30 cellular contexts compared by ENCODE assay signal in the genomic region with DNA sequence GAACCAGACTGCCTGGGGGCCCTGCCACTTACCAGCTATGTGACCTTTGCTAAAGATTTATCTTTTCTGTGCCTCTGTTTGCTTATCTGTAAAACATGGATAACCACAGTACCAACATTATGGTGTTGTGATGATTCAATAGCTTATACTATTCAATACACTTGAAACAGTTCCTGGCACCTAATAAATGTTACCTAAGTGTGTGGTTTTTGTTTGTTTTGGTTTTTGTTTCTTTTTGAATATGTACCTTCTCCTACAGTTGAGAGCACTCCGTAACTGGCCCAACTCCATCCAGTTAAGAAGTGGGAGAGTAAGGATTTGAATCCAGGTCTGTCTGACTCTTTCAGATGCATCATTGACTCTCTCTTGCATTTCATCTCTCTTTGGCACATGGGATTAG.
"Had no signal": no experiment of that assay in that cellular context is flagged by ENCODE, and none has a peak within 500 bp of the region (broad histone marks: within the 10 kb centered on the region; RNA-seq: fewer than 3 reads in every experiment).

No MANE protein-coding gene starts in this region.

- H3K9me3 ChIP-seq: esophagus muscularis mucosa, gastrocnemius medialis, heart left ventricle had no signal

- ATAC-seq: activated naive CD4-positive, alpha-beta T cell treated with anti-CD3 and anti-CD28 coated beads, Interleukin-2, amount 50 U/mL, for 72 hours; activated T-cell treated with anti-CD3 and anti-CD28 coated beads, Interleukin-2, amount 50 U/mL, for 72 hours; effector memory CD8-positive, alpha-beta T cell; foreskin keratinocyte; gastrocnemius medialis; heart left ventricle; WTC11 had no signal

- H3K36me3 ChIP-seq: brain microvascular endothelial cell, esophagus muscularis mucosa, gastrocnemius medialis, heart left ventricle had no signal

- H3K4me3 ChIP-seq: esophagus muscularis mucosa, gastrocnemius medialis, heart left ventricle had no signal

- H3K27ac ChIP-seq: brain microvascular endothelial cell, esophagus muscularis mucosa, foreskin keratinocyte, gastrocnemius medialis, VCaP had no signal

- H3K27me3 ChIP-seq: brain microvascular endothelial cell, esophagus muscularis mucosa, foreskin keratinocyte, gastrocnemius medialis, heart left ventricle had no signal

- DNase-seq: activated CD4-positive, alpha-beta memory T cell treated with anti-CD3 and anti-CD28 coated beads, Interleukin-2, amount 10 ng/mL, durations not matched to agents 7 days and 5 days; activated CD4-positive, alpha-beta T cell treated with anti-CD3 and anti-CD28 coated beads for 1 hour; activated CD4-positive, alpha-beta T cell treated with anti-CD3 and anti-CD28 coated beads for 4 hours; activated CD4-positive, alpha-beta T cell treated with anti-CD3 and anti-CD28 coated beads, Interleukin-2, amount 10 ng/mL, durations not matched to agents 7 days and 5 days; activated CD4-positive, alpha-beta T cell treated with anti-CD3 and anti-CD28 coated beads, Interleukin-2, amount 50 U/mL, for 4 hours; activated CD8-positive, alpha-beta memory T cell treated with anti-CD3 and anti-CD28 coated beads, Interleukin-2, amount 50 U/mL, for 48 hours; activated gamma-delta T cell; activated naive CD4-positive, alpha-beta T cell; activated naive CD4-positive, alpha-beta T cell treated with anti-CD3 and anti-CD28 coated beads, Interleukin-2, amount 10 ng/mL, durations not matched to agents 7 days and 5 days; activated naive CD8-positive, alpha-beta T cell treated with anti-CD3 and anti-CD28 coated beads, Interleukin-2, amount 10 ng/mL, durations not matched to agents 7 days and 5 days; activated T-cell treated with anti-CD3 and anti-CD28 coated beads for 4 hours; activated T-cell treated with anti-CD3 and anti-CD28 coated beads, Interleukin-2, amount 50 U/mL, for 24 hours; activated T-cell treated with anti-CD3 and anti-CD28 coated beads, Interleukin-2, amount 50 U/mL, for 72 hours; anterior cingulate cortex; brain microvascular endothelial cell; caudate nucleus; cortex of kidney; dermis blood vessel endothelial cell; effector CD4-positive, alpha-beta T cell; effector memory CD8-positive, alpha-beta T cell; erythroblast; foreskin keratinocyte; gastrocnemius medialis; glutamatergic neuron; heart left ventricle; hypothalamus had no signal

- H3K4me1 ChIP-seq: foreskin keratinocyte, gastrocnemius medialis had no signal
